Comparison of ENCODE assay signal across 16 cellular contexts in genomic region chr2:131113566-131114227, GRCh38.
"Had no signal": no experiment of that assay in that cellular context is flagged by ENCODE, and none has a peak within 500 bp of the region (broad histone marks: within the 10 kb centered on the region; RNA-seq: fewer than 3 reads in every experiment).

No MANE protein-coding gene starts in this region.

- H3K4me3 Mint-ChIP-seq: activated CD4-positive, alpha-beta memory T cell treated with anti-CD3 and anti-CD28 coated beads for 36 hours; activated naive CD4-positive, alpha-beta T cell treated with anti-CD3 and anti-CD28 coated beads, Interleukin-2, amount 10 ng/mL, durations not matched to agents 7 days and 5 days; mesothelial cell of epicardium; stimulated activated memory B cell treated with anti-CD40 and anti-IgM and Interleukin-4, amounts not matched to agents 10 μg/mL and 1 μg/mL and 100 μg/mL, for 72 hours had no signal

- H3K4me2 ChIP-seq: hepatocyte had no signal

- ATAC-seq: right cardiac atrium; stimulated activated memory B cell treated with anti-CD40 and anti-IgM and Interleukin-4, amounts not matched to agents 10 μg/mL and 1 μg/mL and 100 μg/mL, for 72 hours; upper lobe of right lung had no signal

- H2AFZ ChIP-seq: hepatocyte had no signal

- H3K4me3 ChIP-seq: adrenal gland, body of pancreas, hepatocyte, smooth muscle cell, upper lobe of right lung had no signal

- H3K9me3 ChIP-seq: adrenal gland, body of pancreas, upper lobe of right lung had no signal

- H3K27me3 ChIP-seq: adrenal gland, body of pancreas, hepatocyte, upper lobe of right lung had no signal

- DNase-seq: activated CD4-positive, alpha-beta memory T cell treated with anti-CD3 and anti-CD28 coated beads for 36 hours; activated CD4-positive, CD25-positive, alpha-beta regulatory T cell treated with anti-CD3 and anti-CD28 coated beads, Interleukin-2, amount 50 U/mL, for 72 hours; activated naive CD4-positive, alpha-beta T cell treated with anti-CD3 and anti-CD28 coated beads, Interleukin-2, amount 10 ng/mL, durations not matched to agents 7 days and 5 days; body of pancreas; central memory CD4-positive, alpha-beta T cell; cortex of kidney; effector memory CD4-positive, alpha-beta T cell; kidney; right cardiac atrium; substantia nigra; upper lobe of right lung had no signal

- H3K27me3 Mint-ChIP-seq: activated CD4-positive, alpha-beta memory T cell treated with anti-CD3 and anti-CD28 coated beads for 36 hours; activated naive CD4-positive, alpha-beta T cell treated with anti-CD3 and anti-CD28 coated beads, Interleukin-2, amount 10 ng/mL, durations not matched to agents 7 days and 5 days; stimulated activated memory B cell treated with anti-CD40 and anti-IgM and Interleukin-4, amounts not matched to agents 10 μg/mL and 1 μg/mL and 100 μg/mL, for 72 hours had no signal

- H3K27ac ChIP-seq: adrenal gland, upper lobe of right lung had no signal

- H3K27ac Mint-ChIP-seq: activated CD4-positive, alpha-beta memory T cell treated with anti-CD3 and anti-CD28 coated beads for 36 hours; mesothelial cell of epicardium had no signal

- H3K36me3 ChIP-seq: adrenal gland, upper lobe of right lung had no signal
